8 cellular contexts compared by ENCODE assay signal in the genomic region with DNA sequence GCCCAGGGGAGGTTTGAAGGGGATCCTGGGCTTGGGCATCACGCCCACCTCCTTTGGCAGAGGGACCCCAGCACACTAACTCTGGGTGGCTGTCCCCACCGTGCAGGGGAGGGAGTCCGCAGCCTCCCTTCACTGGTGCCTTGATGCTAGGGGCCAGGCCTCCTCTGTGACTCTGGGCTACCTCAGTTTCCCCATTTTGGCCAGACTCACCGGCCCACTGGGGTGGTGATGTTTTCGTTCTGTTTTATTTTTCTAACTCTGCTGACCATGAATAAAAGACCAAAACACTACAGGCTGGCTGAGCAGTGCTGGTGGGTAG. TPM values are rescaled to one million over a fixed set of nuclear protein-coding genes. Genes with fewer than 3 reads are reported as not detected.
DNase-seq lines count a peak whose midpoint lies in the region; ATAC-seq and TF ChIP-seq lines count a peak whose summit lies in the region.

No MANE protein-coding gene starts in this region.

- H4K20me1 ChIP-seq in fibroblast of lung (ENCODE audit: control insufficient read depth, extremely low read depth, insufficient read depth, low read length), result no peaks in the 10 kb centered on the region

- no peak for TF ChIP-seq EP300 in sigmoid colon (IDR thresholded peaks at IDR 0.05)

- H3K4me2 ChIP-seq in fibroblast of lung (ENCODE audit: extremely low read depth, insufficient read depth, low read length), result peak overlapping the region; percentile 23

- H3K27ac Mint-ChIP-seq in T-cell, result peak overlapping the region; percentile 86

- H3K4me1 ChIP-seq in fibroblast of lung (ENCODE audit: control insufficient read depth, extremely low read depth, insufficient read depth, low read length) (peaks cover 6% of the 10 kb centered on the region), sigmoid colon (peaks cover 0 to 38% (median 34%) of the 10 kb centered on the region in 4 donors)

- H3K27ac ChIP-seq in fibroblast of lung (ENCODE audit: insufficient read depth, low read length) (peak overlapping the region; percentile 98), sigmoid colon (peak overlapping the region; percentile 95 to 97 (median 96))

- no peak for TF ChIP-seq POLR2A in sigmoid colon (IDR thresholded peaks at IDR 0.05)

- peak overlapping the region; percentile 99 for H3K9ac ChIP-seq in fibroblast of lung (ENCODE audit: insufficient read depth, low read length)

- H3K27me3 ChIP-seq in fibroblast of lung (ENCODE audit: control insufficient read depth, insufficient read depth, low read length) (no peaks in the 10 kb centered on the region), sigmoid colon (no peaks in the 10 kb centered on the region)

- CTCF ChIA-PET in T-cell (lab: Charles Lee), result no interaction called here

- intact Hi-C loops in sigmoid colon (cut with DNase I), result loop anchor here (5.0 to 10.0 kb wide), 2 partner anchors 159 to 392 kb away; partner anchors contain the start of genes POP7 and TSC22D4

- H3K4me3 ChIP-seq in GM12864 (ENCODE audit: low read depth, low read length) (peak overlapping the region; percentile 81), fibroblast of lung (replicated peaks in 1 of 4; ENCODE audit: control extremely low read depth in 1 of 4, insufficient read depth in 1 of 4, low read depth in 3 of 4, low read length in 4 of 4) (peak overlapping the region in 3 of 4 experiments; percentile 80 to 99 (median 98)), sigmoid colon (peak overlapping the region; percentile 73 to 89 (median 82))

- H3K36me3 Mint-ChIP-seq in T-cell, result peaks cover 19% of the 10 kb centered on the region

- DNase-seq in GM12864 (ENCODE audit: low read depth) (no peak), T-cell (no peak), fibroblast of lung (ENCODE audit: low read depth in 2 of 2) (no peak), sigmoid colon (no peak), hippocampal formation (lab: John Stamatoyannopoulos, UW) (no peak)

- H3K9me3 ChIP-seq in fibroblast of lung (ENCODE audit: control insufficient read depth, insufficient read depth, low read depth, low read length), result no peaks in the 10 kb centered on the region
- H3K9me3 ChIP-seq in sigmoid colon, result no peaks in the 10 kb centered on the region

- peak overlapping the region; percentile 72 to 81 (median 75) for H3K4me3 Mint-ChIP-seq in T-cell

- no peak overlapping the region for H2AFZ ChIP-seq in fibroblast of lung (ENCODE audit: low read length)

- POLR2A ChIA-PET in T-cell (lab: Charles Lee), result no interaction called here

- peaks cover 36% of the 10 kb centered on the region for H3K79me2 ChIP-seq in fibroblast of lung (ENCODE audit: control insufficient read depth, insufficient read depth, low read length)

- ATAC-seq in T-cell (replicated peaks in 1 of 4) (no peak), HG03139 (IDR thresholded peaks at IDR 0.05; ENCODE audit: unreplicated experiment) (no peak), GM21529 (IDR thresholded peaks at IDR 0.05; ENCODE audit: unreplicated experiment) (no peak), GM21717 (IDR thresholded peaks at IDR 0.05; ENCODE audit: unreplicated experiment) (no peak)

- H3K9me3 Mint-ChIP-seq in T-cell, result no peaks in the 10 kb centered on the region

- 27 to 52% methylated on average over 5 of the region's 5 CpGs for WGBS in sigmoid colon, 2 donors

- TF ChIP-seq CTCF in GM12864 (IDR thresholded peaks at IDR 0.05; ENCODE audit: low read depth, low read length, missing control alignments) (no peak), fibroblast of lung (conservative IDR thresholded peaks at IDR 0.05 in 1 of 2, IDR thresholded peaks at IDR 0.05 in 1 of 2; ENCODE audit: low read depth in 1 of 2, low read length in 2 of 2) (no peak), sigmoid colon (IDR thresholded peaks at IDR 0.05) (no peak)

- H3K27me3 Mint-ChIP-seq in T-cell, result no peaks in the 10 kb centered on the region

- H3K4me1 Mint-ChIP-seq in T-cell, result peaks cover 14 to 17% (median 16%) of the 10 kb centered on the region in 3 donors

- H3K36me3 ChIP-seq in fibroblast of lung (ENCODE audit: control insufficient read depth, insufficient read depth, low read length) (peaks cover 15% of the 10 kb centered on the region), sigmoid colon (peaks cover 0 to 27% (median 15%) of the 10 kb centered on the region in 4 donors)

RNA-seq across cellular contexts. Expression of gene TRIP6, which starts 0.5 kb away (rescaled TPM):
- total RNA-seq in T-cell (10 to 100 TPM in 2 of 5 donors, 1 to 10 TPM in 3; 5.6 to 14.6 (median 8.8) TPM), fibroblast of lung (61.9 and 96.1 TPM in 2 replicates), sigmoid colon (10 to 100 TPM; 37.8 to 79.7 (median 51.1) TPM)
- polyA plus RNA-seq in fibroblast of lung (76.2 and 89.8 TPM in 2 replicates), sigmoid colon (10 to 100 TPM; 12.0 to 45.9 (median 18.0) TPM)
- 101 and 132 TPM in 2 replicates for polyA plus RNA-seq in fibroblast of lung (2012)
- polyA minus RNA-seq in fibroblast of lung (ENCODE audit: low replicate concordance), result 53.6 and 71.9 TPM in 2 replicates

RNA-seq across cellular contexts. Expression of gene SRRT, which starts 8.2 kb away (rescaled TPM):
- total RNA-seq in T-cell, result 100 to 1,000 TPM; 224 to 308 (median 243) TPM
- total RNA-seq in fibroblast of lung, result 29.3 and 32.0 TPM in 2 replicates
- polyA plus RNA-seq in fibroblast of lung, result 33.7 and 56.9 TPM in 2 replicates
- 68.3 and 107 TPM in 2 replicates for polyA plus RNA-seq in fibroblast of lung (2012)
- polyA minus RNA-seq in fibroblast of lung (ENCODE audit: low replicate concordance), result 64.3 and 132 TPM in 2 replicates
- 10 to 100 TPM; 42.1 to 64.3 (median 51.4) TPM for total RNA-seq in sigmoid colon
- polyA plus RNA-seq in sigmoid colon, result 100 to 1,000 TPM in 1 of 3 donors, 10 to 100 TPM in 2; 31.8 to 106 (median 38.6) TPM

RNA-seq across cellular contexts. Expression of gene SLC12A9, which starts 14.2 kb away (rescaled TPM):
- total RNA-seq in T-cell, result 10 to 100 TPM; 49.9 to 72.6 (median 70.2) TPM
- 13.4 and 18.5 TPM in 2 replicates for total RNA-seq in fibroblast of lung
- polyA plus RNA-seq in fibroblast of lung, result 6.6 and 7.1 TPM in 2 replicates
- 13.4 and 19.0 TPM in 2 replicates for polyA plus RNA-seq in fibroblast of lung (2012)
- polyA minus RNA-seq in fibroblast of lung (ENCODE audit: low replicate concordance), result 31.2 and 54.8 TPM in 2 replicates
- total RNA-seq in sigmoid colon, result 10 to 100 TPM; 10.4 to 17.9 (median 14.8) TPM
- polyA plus RNA-seq in sigmoid colon, result 10 to 100 TPM in 1 of 3 donors, 1 to 10 TPM in 2; 2.5 to 34.2 (median 4.2) TPM

RNA-seq across cellular contexts. Expression of gene UFSP1, which starts 22.8 kb away (rescaled TPM):
- total RNA-seq in T-cell (1 to 10 TPM in 4 of 5 donors, under 1 TPM in 1; 0.50 to 9.0 (median 6.2) TPM), fibroblast of lung (4.0 and 7.7 TPM in 2 replicates), sigmoid colon (1 to 10 TPM; 2.4 to 7.1 (median 3.1) TPM)
- polyA plus RNA-seq in fibroblast of lung (0.53 and 1.1 TPM in 2 replicates), sigmoid colon (1 to 10 TPM; 1.8 to 5.3 (median 1.8) TPM)
- 2.8 and 3.4 TPM in 2 replicates for polyA plus RNA-seq in fibroblast of lung (2012)
- 0.26 and 0.55 TPM in 2 replicates for polyA minus RNA-seq in fibroblast of lung (ENCODE audit: low replicate concordance)

RNA-seq across cellular contexts. Expression of gene ACHE, which starts 29.0 kb away (rescaled TPM):
- under 1 TPM; 0.13 to 0.84 (median 0.44) TPM for total RNA-seq in T-cell
- total RNA-seq in fibroblast of lung, result under 0.01 and 0.26 TPM in 2 replicates
- polyA plus RNA-seq in fibroblast of lung, result 0.07 and 0.11 TPM in 2 replicates
- polyA plus RNA-seq in fibroblast of lung (2012), result 0.30 TPM in 1 of 2 replicates, not detected in the other
- not detected in 2 replicates for polyA minus RNA-seq in fibroblast of lung (ENCODE audit: low replicate concordance)
- total RNA-seq in sigmoid colon, result 1 to 10 TPM; 3.0 to 8.9 (median 6.5) TPM
- 10 to 100 TPM in 1 of 3 donors, 1 to 10 TPM in 2; 3.6 to 20.6 (median 5.5) TPM for polyA plus RNA-seq in sigmoid colon
